26 cellular contexts compared by ENCODE assay signal in the genomic region with DNA sequence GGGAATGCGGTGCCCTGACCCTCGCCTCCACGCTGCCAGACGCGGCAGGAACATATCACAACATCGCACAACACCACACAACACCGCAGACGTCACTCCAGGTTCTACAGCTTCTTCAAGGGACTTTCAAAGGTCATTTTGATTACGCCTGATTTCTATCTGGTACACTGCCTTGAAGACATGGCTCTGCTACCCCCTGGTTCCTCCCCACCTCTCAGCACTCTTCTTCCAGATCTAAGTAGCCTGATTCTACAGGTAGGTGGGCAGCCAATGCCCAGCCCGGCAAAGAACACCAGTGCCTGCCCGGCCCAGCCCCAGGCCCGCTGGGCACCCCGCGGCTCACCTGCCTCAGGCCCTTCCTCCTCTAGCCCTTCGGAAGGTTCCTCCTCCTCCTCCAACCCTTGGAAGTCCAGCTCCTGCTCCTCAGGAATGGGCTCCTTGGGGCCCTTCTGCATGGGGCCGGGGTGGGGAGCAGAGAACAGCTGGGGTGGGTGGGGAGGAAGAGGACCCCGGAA. TPM values are rescaled to one million over a fixed set of nuclear protein-coding genes. Genes with fewer than 3 reads are reported as not detected.
DNase-seq lines count a peak whose midpoint lies in the region; ATAC-seq, FAIRE-seq and TF ChIP-seq lines count a peak whose summit lies in the region.
"Had no signal": no experiment of that assay in that cellular context is flagged by ENCODE, and none has a peak within 500 bp of the region (broad histone marks: within the 10 kb centered on the region; RNA-seq: fewer than 3 reads in every experiment).

No MANE protein-coding gene starts in this region.

- H3K9me3 ChIP-seq in lower lobe of right lung = no peaks in the 10 kb centered on the region
- H3K9me3 ChIP-seq: MG63 had no signal

- H3K4me1 Mint-ChIP-seq in nephron progenitor cell = peaks cover 21% of the 10 kb centered on the region

- no peaks in the 10 kb centered on the region for H3K27me3 ChIP-seq in lower lobe of right lung (ENCODE audit: low read depth)
- H3K27me3 ChIP-seq: MG63 had no signal

- POLR2A ChIA-PET in RWPE1 (lab: Yijun Ruan, JAX; ENCODE audit: low non-redundant PET) = no interaction called here

- no peaks in the 10 kb centered on the region for H3K27me3 Mint-ChIP-seq in nephron progenitor cell (ENCODE audit: low read depth, poor library complexity)

- no peak overlapping the region for H3K4me3 Mint-ChIP-seq in nephron progenitor cell

- CTCF ChIA-PET in RWPE1 (lab: Yijun Ruan, JAX) = interaction anchor here (1.1 kb wide), 1 partner anchor 46 kb away, joined by 5 read pairs; no protein-coding TSS in a partner anchor

- H3K36me3 Mint-ChIP-seq in nephron progenitor cell (ENCODE audit: low read depth) = peaks cover 15% of the 10 kb centered on the region

- peak overlapping the region; percentile 66 for H3K27ac Mint-ChIP-seq in nephron progenitor cell

- no peak for ATAC-seq in GM21786 (IDR thresholded peaks at IDR 0.05; ENCODE audit: unreplicated experiment)
- ATAC-seq in lower lobe of right lung = no peak
- ATAC-seq: PC-3 had no signal

- H3K4me1 ChIP-seq in lower lobe of right lung = peaks cover 9% of the 10 kb centered on the region

- FAIRE-seq in D721Med (lab: Jason Lieb, UNC) = no peak
- no peak for FAIRE-seq in RCC 7860 (lab: Jason Lieb, UNC)

- H3K36me3 ChIP-seq in lower lobe of right lung = peaks cover 85% of the 10 kb centered on the region

- H3K27ac ChIP-seq in RWPE1 (peak overlapping the region; percentile 92), lower lobe of right lung (no peak overlapping the region)

- no peak overlapping the region for H3K4me3 ChIP-seq in lower lobe of right lung
- H3K4me3 ChIP-seq: MG63 had no signal

- DNase-seq in AG08396 (ENCODE audit: low spot score) (peak; percentile 7), D721Med (ENCODE audit: insufficient read length, low spot score) (peak; percentile 10), RWPE1 (ENCODE audit: low spot score) (no peak), nephron progenitor cell (no peak), RCC 7860 (ENCODE audit: low spot score) (no peak), lower lobe of right lung (no peak)
- DNase-seq: Calu3; DMS153; DND-41; GOT3; HCEC 1CT; KG1; MG63; NCI-H1105 treated with DMSO at 0.1 percent for 48 hours; NCI-H146; NCI-H2029; NCI-H446; NCI-H526; NCI-H82; NK-92 treated with Interleukin-12 subunit alpha and Interleukin-12 subunit beta, amount 100 ng/mL, for 24 hours; PC-3; Right ventricle myocardium superior had no signal

- intact Hi-C loops in lower lobe of right lung (cut with DNase I) = no loop called here

- H3K9me3 Mint-ChIP-seq in nephron progenitor cell = no peaks in the 10 kb centered on the region

- TF ChIP-seq CTCF in D721Med (IDR thresholded peaks at IDR 0.05; ENCODE audit: insufficient read depth, missing control alignments) (no peak), RWPE1 (conservative IDR thresholded peaks at IDR 0.05; ENCODE audit: low read depth) (no peak), nephron progenitor cell (IDR thresholded peaks at IDR 0.05) (no peak), lower lobe of right lung (IDR thresholded peaks at IDR 0.05) (no peak)

RNA-seq across cellular contexts. Expression of a gene that starts 8.4 kb away (rescaled TPM):
- 53.4 TPM for total RNA-seq in lower lobe of right lung

RNA-seq across cellular contexts. Expression of a gene that starts 12.1 kb away (rescaled TPM):
- total RNA-seq in lower lobe of right lung = 247 TPM

RNA-seq across cellular contexts. Expression of a gene that starts 20.2 kb away (rescaled TPM):
- total RNA-seq in lower lobe of right lung = 21.5 TPM

RNA-seq across cellular contexts. Expression of a gene that starts 29.4 kb away (rescaled TPM):
- not detected for total RNA-seq in lower lobe of right lung
- total RNA-seq: A673, Calu3, PC-3, Right ventricle myocardium superior, RPMI7951, SK-MEL-5 had no signal

RNA-seq across cellular contexts. Expression of a gene that starts 34.6 kb away (rescaled TPM):
- not detected for total RNA-seq in lower lobe of right lung
- total RNA-seq: Calu3, PC-3, Right ventricle myocardium superior, RPMI7951 had no signal

Comparison
In these comparisons a context has a peak if more than half of its experiments do, and no peak if none do; other contexts are left out.
1. DNase-seq: peak in AG08396 (single experiment) and D721Med (single experiment); none in RWPE1 (single experiment), nephron progenitor cell (single experiment), RCC 7860 (single experiment) and lower lobe of right lung (single experiment).